In the genomic region with DNA sequence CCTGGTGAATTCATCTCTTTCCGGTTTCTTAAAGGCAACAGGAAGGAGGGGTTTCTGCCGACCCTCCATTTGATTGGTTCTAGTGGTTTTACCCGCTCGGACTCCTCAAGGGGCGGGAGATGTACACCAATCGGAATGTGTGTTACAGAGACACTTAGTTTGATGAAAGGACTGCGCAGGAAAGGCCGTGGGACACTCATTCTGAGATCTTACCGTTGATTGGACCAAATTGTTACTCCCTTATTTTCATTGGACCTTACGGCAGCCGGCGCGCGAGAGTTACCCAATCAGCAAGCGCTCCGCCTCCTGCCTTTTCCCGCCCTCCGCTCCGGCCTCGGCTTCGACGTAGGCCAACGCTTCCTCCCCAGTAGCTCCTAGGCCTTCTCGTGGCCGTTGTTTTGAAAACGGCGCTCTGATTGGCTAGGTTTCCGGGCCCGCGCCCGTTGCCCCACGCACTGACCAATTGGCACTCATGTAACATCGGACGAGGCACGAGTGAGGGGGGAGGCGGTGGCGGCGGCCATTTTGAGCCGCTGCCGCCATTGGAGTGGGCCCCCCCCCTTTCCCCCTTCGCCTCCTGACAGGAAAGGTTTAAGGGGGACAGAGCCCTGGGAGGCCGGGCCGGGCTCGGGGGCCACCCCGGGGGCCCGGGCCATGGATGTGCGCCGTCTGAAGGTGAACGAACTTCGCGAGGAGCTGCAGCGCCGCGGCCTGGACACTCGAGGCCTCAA, we compare ENCODE assay signal across 8 cellular contexts. TPM values are rescaled to one million over a fixed set of nuclear protein-coding genes. Genes with fewer than 3 reads are reported as not detected.
A peak's percentile ranks its signal among the peaks of the same experiment; 100 is the strongest.
DNase-seq lines count a peak whose midpoint lies in the region; ATAC-seq and TF ChIP-seq lines count a peak whose summit lies in the region.

Gene HNRNPUL1 (plus strand): TSS at position 523 of the 731 bp plus-strand sequence. CDS start 132 bp downstream, at position 655.

- H3K27ac Mint-ChIP-seq in activated T-cell treated with anti-CD3 and anti-CD28 coated beads, Interleukin-2, amount 50 U/mL, for 24 hours, result peak within 1 kb of the TSS; percentile 100

- H3K27me3 Mint-ChIP-seq in activated T-cell treated with anti-CD3 and anti-CD28 coated beads, Interleukin-2, amount 50 U/mL, for 24 hours, result no peaks in the 10 kb centered on the region

- no peaks in the 10 kb centered on the region for H3K9me3 Mint-ChIP-seq in activated T-cell treated with anti-CD3 and anti-CD28 coated beads, Interleukin-2, amount 50 U/mL, for 24 hours

- DNase-seq in DMS53 treated with DMSO at 0.1 percent for 48 hours (lab: John Stamatoyannopoulos, UW; ENCODE audit: unreplicated experiment) (peak; percentile 100), KBM-7 (peak; percentile 100), epithelial cell of proximal tubule (ENCODE audit: low read depth) (peak; percentile 100), mucosa of gallbladder (ENCODE audit: low spot score) (peak; percentile 100)
- DNase-seq in activated T-cell treated with anti-CD3 and anti-CD28 coated beads, Interleukin-2, amount 50 U/mL, for 24 hours, result peak; percentile 100
- peak; percentile 97 to 99 for DNase-seq in stimulated activated CD8-positive, alpha-beta memory T cell treated with anti-CD3 and anti-CD28 coated beads, Interleukin-4, amount 100 ng/mL, for 4 hours (ENCODE audit: low read depth in 2 of 2, low spot score in 1 of 2)

- H3K36me3 Mint-ChIP-seq in activated T-cell treated with anti-CD3 and anti-CD28 coated beads, Interleukin-2, amount 50 U/mL, for 24 hours (ENCODE audit: low read depth), result peaks cover 49% of the 10 kb centered on the region

- H3K4me1 Mint-ChIP-seq in activated T-cell treated with anti-CD3 and anti-CD28 coated beads, Interleukin-2, amount 50 U/mL, for 24 hours (ENCODE audit: low read depth), result peaks cover 45% of the 10 kb centered on the region

- H3K4me3 ChIP-seq in epithelial cell of proximal tubule (ENCODE audit: low read depth, low read length), result peak within 1 kb of the TSS; percentile 91

- H3K4me3 Mint-ChIP-seq in activated T-cell treated with anti-CD3 and anti-CD28 coated beads, Interleukin-2, amount 50 U/mL, for 24 hours, result peak within 1 kb of the TSS; percentile 93

- in situ Hi-C loops in KBM-7 (cut with MboI; ENCODE audit: low pct_unique_long_range_greater_than_20kb, low sequenced_read_pairs), result no loop called here

- ATAC-seq in GM21717 (IDR thresholded peaks at IDR 0.05; ENCODE audit: unreplicated experiment), result peak; percentile 59

- peak; percentile 42 for TF ChIP-seq CTCF in epithelial cell of proximal tubule (conservative IDR thresholded peaks at IDR 0.05; ENCODE audit: low read depth, low read length)

TF ChIP-seq in PFSK-1, 5 proteins besides CTCF, POLR2A, EP300 and RAD21:
- TF ChIP-seq TAF1 (IDR thresholded peaks at IDR 0.05; ENCODE audit: borderline replicate concordance, insufficient read depth, low read length) (peak; percentile 88), SIN3A (IDR thresholded peaks at IDR 0.05; ENCODE audit: borderline replicate concordance, insufficient read depth, low read length) (0 out of 2 replicates have a peak, but pooled peaks have one; percentile 26), REST (IDR thresholded peaks at IDR 0.05; ENCODE audit: insufficient read depth in 1 of 2, low read depth in 2 of 2, low read length in 2 of 2) (peak in 1 of 2 experiments; percentile 43; a peak in 1 of 4 replicates), POLR2AphosphoS5 (IDR thresholded peaks at IDR 0.05; ENCODE audit: low read depth, low read length) (peak; percentile 40; the same call in 1 of the 2 replicates), FOXP2 (optimal IDR thresholded peaks at IDR 0.05; ENCODE audit: borderline replicate concordance, extremely low read depth, extremely low read length, insufficient read depth) (peak; percentile 24)

RNA-seq across cellular contexts. Expression of gene HNRNPUL1, which starts in this region (rescaled TPM):
- 160 TPM for polyA plus RNA-seq in PFSK-1 (2012; ENCODE audit: insufficient read length, low read depth)
- 154 and 177 TPM in 2 replicates for total RNA-seq in epithelial cell of proximal tubule
- total RNA-seq in mucosa of gallbladder, result 161 TPM

Comparison
In these comparisons a context has a peak if more than half of its experiments do, and no peak if none do; other contexts are left out.
1. Peak in every context shown above with its lines: DNase-seq, ATAC-seq and H3K4me3 ChIP-seq.